Comparison of ENCODE assay signal across 2 cellular contexts in the genomic region with DNA sequence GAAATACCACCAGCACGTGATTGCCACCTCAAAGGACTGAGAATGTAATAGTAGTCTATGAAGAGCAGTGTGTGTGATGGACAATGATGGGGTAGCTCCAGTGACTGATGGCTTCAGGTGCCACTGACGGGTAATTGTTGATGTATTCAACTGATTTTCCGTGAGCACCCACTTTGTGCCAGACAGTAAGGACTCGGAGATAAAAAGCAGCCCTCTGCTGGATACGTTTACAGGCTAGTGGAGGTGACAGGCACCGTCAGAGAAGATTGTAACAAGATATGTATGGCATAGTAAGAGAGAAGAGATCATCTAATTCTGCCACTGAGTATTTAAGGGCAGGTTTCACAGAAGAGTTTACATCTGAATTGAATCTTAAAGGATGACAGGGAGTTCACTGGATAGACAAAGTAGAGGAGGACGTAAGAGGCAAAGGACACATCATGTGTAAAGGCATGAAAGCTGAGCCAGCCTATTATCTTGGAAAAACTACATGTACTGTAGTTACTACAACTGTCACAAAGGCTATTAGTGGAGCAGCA.
TF ChIP-seq lines count a peak whose summit lies in the region.

No MANE protein-coding gene starts in this region.

TF ChIP-seq in SK-N-SH treated with all-trans-retinoic acid at 6 μM for 48 hours, 23 proteins besides CTCF, POLR2A, EP300 and RAD21 (continued from another document):
- TF ChIP-seq, protein P1, sequence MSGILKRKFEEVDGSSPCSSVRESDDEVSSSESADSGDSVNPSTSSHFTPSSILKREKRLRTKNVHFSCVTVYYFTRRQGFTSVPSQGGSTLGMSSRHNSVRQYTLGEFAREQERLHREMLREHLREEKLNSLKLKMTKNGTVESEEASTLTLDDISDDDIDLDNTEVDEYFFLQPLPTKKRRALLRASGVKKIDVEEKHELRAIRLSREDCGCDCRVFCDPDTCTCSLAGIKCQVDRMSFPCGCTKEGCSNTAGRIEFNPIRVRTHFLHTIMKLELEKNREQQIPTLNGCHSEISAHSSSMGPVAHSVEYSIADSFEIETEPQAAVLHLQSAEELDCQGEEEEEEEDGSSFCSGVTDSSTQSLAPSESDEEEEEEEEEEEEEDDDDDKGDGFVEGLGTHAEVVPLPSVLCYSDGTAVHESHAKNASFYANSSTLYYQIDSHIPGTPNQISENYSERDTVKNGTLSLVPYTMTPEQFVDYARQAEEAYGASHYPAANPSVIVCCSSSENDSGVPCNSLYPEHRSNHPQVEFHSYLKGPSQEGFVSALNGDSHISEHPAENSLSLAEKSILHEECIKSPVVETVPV (CRISPR knock-in tag; IDR thresholded peaks at IDR 0.05), result no peak
- TF ChIP-seq ZNF70 (CRISPR knock-in tag; IDR thresholded peaks at IDR 0.05) (no peak), CSDC2 (CRISPR knock-in tag; IDR thresholded peaks at IDR 0.05) (no peak), ESRRG (CRISPR knock-in tag; IDR thresholded peaks at IDR 0.05) (no peak), PPARA (CRISPR knock-in tag; IDR thresholded peaks at IDR 0.05; ENCODE audit: borderline replicate concordance) (no peak), TOX (CRISPR knock-in tag; IDR thresholded peaks at IDR 0.05; ENCODE audit: borderline replicate concordance) (no peak), POU6F1 (CRISPR knock-in tag; IDR thresholded peaks at IDR 0.05; ENCODE audit: borderline replicate concordance, low read depth) (no peak), TSHZ2 (CRISPR knock-in tag; IDR thresholded peaks at IDR 0.05) (no peak), SNAI2 (CRISPR knock-in tag; IDR thresholded peaks at IDR 0.05) (no peak), OSR1 (CRISPR knock-in tag; IDR thresholded peaks at IDR 0.05) (no peak), GLIS3 (CRISPR knock-in tag; IDR thresholded peaks at IDR 0.05) (no peak), ZNF8 (CRISPR knock-in tag; IDR thresholded peaks at IDR 0.05) (no peak), ZNF565 (CRISPR knock-in tag; conservative IDR thresholded peaks at IDR 0.05; ENCODE audit: low read depth) (no peak), TCF4 (CRISPR knock-in tag; IDR thresholded peaks at IDR 0.05; ENCODE audit: borderline replicate concordance) (no peak), ZC3H10 (CRISPR knock-in tag; IDR thresholded peaks at IDR 0.05) (no peak)
- TF ChIP-seq, protein P2, sequence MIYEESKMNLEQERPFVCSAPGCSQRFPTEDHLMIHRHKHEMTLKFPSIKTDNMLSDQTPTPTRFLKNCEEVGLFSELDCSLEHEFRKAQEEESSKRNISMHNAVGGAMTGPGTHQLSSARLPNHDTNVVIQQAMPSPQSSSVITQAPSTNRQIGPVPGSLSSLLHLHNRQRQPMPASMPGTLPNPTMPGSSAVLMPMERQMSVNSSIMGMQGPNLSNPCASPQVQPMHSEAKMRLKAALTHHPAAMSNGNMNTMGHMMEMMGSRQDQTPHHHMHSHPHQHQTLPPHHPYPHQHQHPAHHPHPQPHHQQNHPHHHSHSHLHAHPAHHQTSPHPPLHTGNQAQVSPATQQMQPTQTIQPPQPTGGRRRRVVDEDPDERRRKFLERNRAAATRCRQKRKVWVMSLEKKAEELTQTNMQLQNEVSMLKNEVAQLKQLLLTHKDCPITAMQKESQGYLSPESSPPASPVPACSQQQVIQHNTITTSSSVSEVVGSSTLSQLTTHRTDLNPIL (CRISPR knock-in tag; IDR thresholded peaks at IDR 0.05; ENCODE audit: low read depth), result no peak
TF ChIP-seq in SK-N-SH treated with all-trans-retinoic acid at 6 μM for 48 hours: peak in this region for 0.

TF ChIP-seq in neural cell, 6 proteins besides CTCF, POLR2A, EP300 and RAD21 (continued from another document):
- no peak for TF ChIP-seq EZH2 (IDR thresholded peaks at IDR 0.05; ENCODE audit: borderline replicate concordance, insufficient read depth, low read length, poor library complexity, severe bottlenecking)
TF ChIP-seq in neural cell: peak in this region for 2.
